In the genomic region with DNA sequence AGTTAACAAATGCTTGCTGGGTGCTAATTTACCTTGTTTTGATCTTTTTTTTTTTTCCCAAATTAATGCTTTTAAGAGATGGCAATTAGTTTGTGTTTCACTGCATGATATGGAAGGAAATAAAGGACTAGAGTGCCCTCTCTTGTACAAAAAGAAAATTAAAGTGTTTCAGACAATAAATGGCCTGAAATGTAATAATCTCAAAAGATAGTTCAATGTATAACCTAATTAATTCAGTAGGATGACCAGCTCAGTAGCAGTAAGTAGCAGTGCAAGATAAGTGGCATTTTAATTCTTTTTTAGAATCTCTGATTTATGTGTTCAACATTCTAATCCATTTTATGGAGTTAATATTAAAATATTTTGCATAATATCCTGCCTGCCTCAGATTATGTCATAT, we compare ENCODE assay signal across 8 cellular contexts. TPM values are rescaled to one million over a fixed set of nuclear protein-coding genes. Genes with fewer than 3 reads are reported as not detected.
DNase-seq lines count a peak whose midpoint lies in the region; ATAC-seq and TF ChIP-seq lines count a peak whose summit lies in the region.

No MANE protein-coding gene starts in this region.

- ATAC-seq in activated CD8-positive, alpha-beta memory T cell treated with anti-CD3 and anti-CD28 coated beads, Interleukin-2, amount 10 ng/mL, durations not matched to agents 7 days and 5 days: no peak
- no peak for ATAC-seq in thoracic aorta (ENCODE audit: insufficient number of reproducible peaks, low FRiP score, low read depth)

- no peak for TF ChIP-seq POLR2A in esophagus squamous epithelium (IDR thresholded peaks at IDR 0.05)

- no peaks in the 10 kb centered on the region for H3K9me3 Mint-ChIP-seq in activated CD8-positive, alpha-beta memory T cell treated with anti-CD3 and anti-CD28 coated beads, Interleukin-2, amount 10 ng/mL, durations not matched to agents 7 days and 5 days (ENCODE audit: low read depth)
- no peaks in the 10 kb centered on the region for H3K9me3 Mint-ChIP-seq in Calu3 (ENCODE audit: low read depth, unreplicated experiment)

- H3K4me1 ChIP-seq in esophagus squamous epithelium: peaks cover 0 to 16% (median 0%) of the 10 kb centered on the region in 3 donors
- no peaks in the 10 kb centered on the region for H3K4me1 ChIP-seq in thoracic aorta (ENCODE audit: control insufficient read depth in 1 of 2, low read depth in 2 of 2)

- H3K4me1 Mint-ChIP-seq in activated CD8-positive, alpha-beta memory T cell treated with anti-CD3 and anti-CD28 coated beads, Interleukin-2, amount 10 ng/mL, durations not matched to agents 7 days and 5 days: peaks cover 44% of the 10 kb centered on the region
- H3K4me1 Mint-ChIP-seq in Calu3 (ENCODE audit: low read depth, unreplicated experiment): no peaks in the 10 kb centered on the region

- no TSS peak for BruUV-seq in Calu3 (replicated peaks; lab: Mats Ljungman, UMichigan)

- CTCF ChIA-PET in activated CD8-positive, alpha-beta memory T cell treated with anti-CD3 and anti-CD28 coated beads, Interleukin-2, amount 10 ng/mL, durations not matched to agents 7 days and 5 days (lab: Charles Lee): interaction anchor here (0.9 to 3.5 kb wide), 7 partner anchors 10 to 240 kb away, joined by 3 to 18 read pairs (median 8); no protein-coding TSS in a partner anchor
- CTCF ChIA-PET in Calu3 (lab: Charles Lee): interaction anchor here (0.5 to 1.6 kb wide), 2 partner anchors 70 to 239 kb away, joined by 4 to 6 read pairs; no protein-coding TSS in a partner anchor

- H3K27ac ChIP-seq in esophagus squamous epithelium (no peak overlapping the region), thoracic aorta (no peak overlapping the region)

- intact Hi-C loops in esophagus squamous epithelium (cut with DNase I): loop anchor here (5.0 kb wide), 1 partner anchor 240 kb away; no protein-coding TSS in a partner anchor
- intact Hi-C loops in Calu3 (cut with micrococcal nuclease; ENCODE audit: unreplicated experiment): loop anchor here (5.0 kb wide), 2 partner anchors 70 to 135 kb away; no protein-coding TSS in a partner anchor

- no peaks in the 10 kb centered on the region for H3K36me3 ChIP-seq in esophagus squamous epithelium
- no peaks in the 10 kb centered on the region for H3K36me3 ChIP-seq in thoracic aorta

- no peaks in the 10 kb centered on the region for H3K27me3 Mint-ChIP-seq in activated CD8-positive, alpha-beta memory T cell treated with anti-CD3 and anti-CD28 coated beads, Interleukin-2, amount 10 ng/mL, durations not matched to agents 7 days and 5 days
- no peaks in the 10 kb centered on the region for H3K27me3 Mint-ChIP-seq in Calu3 (ENCODE audit: unreplicated experiment)

- peak overlapping the region; percentile 70 for H3K27ac Mint-ChIP-seq in activated CD8-positive, alpha-beta memory T cell treated with anti-CD3 and anti-CD28 coated beads, Interleukin-2, amount 10 ng/mL, durations not matched to agents 7 days and 5 days
- H3K27ac Mint-ChIP-seq in Calu3 (ENCODE audit: unreplicated experiment): no peak overlapping the region

- DNase-seq in activated CD8-positive, alpha-beta memory T cell treated with anti-CD3 and anti-CD28 coated beads, Interleukin-2, amount 10 ng/mL, durations not matched to agents 7 days and 5 days: no peak
- no peak for DNase-seq in activated CD8-positive, alpha-beta memory T cell treated with anti-CD3 and anti-CD28 coated beads for 24 hours
- DNase-seq in OCI-M1 (lab: John Stamatoyannopoulos, UW) (peak; percentile 85), esophagus squamous epithelium (lab: John Stamatoyannopoulos, UW) (no peak), thoracic aorta (ENCODE audit: low spot score) (no peak), T1000 (lab: John Stamatoyannopoulos, UW) (no peak), Calu3 (no peak)
- no peak for DNase-seq in activated naive CD4-positive, alpha-beta T cell (lab: John Stamatoyannopoulos, UW)

- H3K27me3 ChIP-seq in esophagus squamous epithelium: no peaks in the 10 kb centered on the region
- H3K27me3 ChIP-seq in thoracic aorta (replicated peaks; ENCODE audit: insufficient read depth): no peaks in the 10 kb centered on the region

- H3K36me3 Mint-ChIP-seq in activated CD8-positive, alpha-beta memory T cell treated with anti-CD3 and anti-CD28 coated beads, Interleukin-2, amount 10 ng/mL, durations not matched to agents 7 days and 5 days: peaks cover 47% of the 10 kb centered on the region
- H3K36me3 Mint-ChIP-seq in Calu3 (ENCODE audit: insufficient read depth, unreplicated experiment): no peaks in the 10 kb centered on the region

- H3K4me3 ChIP-seq in esophagus squamous epithelium (no peak overlapping the region), thoracic aorta (no peak overlapping the region)

- TF ChIP-seq CTCF in esophagus squamous epithelium (IDR thresholded peaks at IDR 0.05) (peak in 4 of 6 experiments; percentile 30 to 56 (median 36)), thoracic aorta (IDR thresholded peaks at IDR 0.05) (peak; percentile 25), Calu3 (IDR thresholded peaks at IDR 0.05; ENCODE audit: unreplicated experiment) (no peak)

- peak overlapping the region; percentile 44 for H3K4me3 Mint-ChIP-seq in activated CD8-positive, alpha-beta memory T cell treated with anti-CD3 and anti-CD28 coated beads, Interleukin-2, amount 10 ng/mL, durations not matched to agents 7 days and 5 days
- no peak overlapping the region for H3K4me3 Mint-ChIP-seq in Calu3 (ENCODE audit: low read depth, unreplicated experiment)

- H3K9me3 ChIP-seq in esophagus squamous epithelium (no peaks in the 10 kb centered on the region), thoracic aorta (no peaks in the 10 kb centered on the region)

RNA-seq across cellular contexts. Expression of a gene that starts 39.9 kb away (rescaled TPM):
- 1 to 10 TPM; 3.6 to 6.1 TPM for total RNA-seq in activated CD8-positive, alpha-beta memory T cell treated with anti-CD3 and anti-CD28 coated beads, Interleukin-2, amount 10 ng/mL, durations not matched to agents 7 days and 5 days
- 1 to 10 TPM in 1 of 4 donors, under 1 TPM in 3; 0.06 to 2.5 (median 0.17) TPM for total RNA-seq in esophagus squamous epithelium
- 10 to 100 TPM; 45.6 to 73.5 TPM for total RNA-seq in thoracic aorta
- 0.59 TPM in 1 of 2 replicates, not detected in the other for total RNA-seq in Calu3 (2022)

Comparison
In these comparisons a context has a peak if more than half of its experiments do, and no peak if none do; other contexts are left out.
1. RNA of a gene that starts 39.9 kb away (total RNA-seq): 45.6 to 73.5 TPM in thoracic aorta; 3.6 to 6.1 TPM in activated CD8-positive, alpha-beta memory T cell treated with anti-CD3 and anti-CD28 coated beads, Interleukin-2, amount 10 ng/mL, durations not matched to agents 7 days and 5 days, 0.59 TPM in Calu3 and 0.06 to 2.5 TPM in esophagus squamous epithelium; every median in the first group is over 4 times any median in the second.